ENCODE assay signal across 8 cellular contexts in the genomic region with DNA sequence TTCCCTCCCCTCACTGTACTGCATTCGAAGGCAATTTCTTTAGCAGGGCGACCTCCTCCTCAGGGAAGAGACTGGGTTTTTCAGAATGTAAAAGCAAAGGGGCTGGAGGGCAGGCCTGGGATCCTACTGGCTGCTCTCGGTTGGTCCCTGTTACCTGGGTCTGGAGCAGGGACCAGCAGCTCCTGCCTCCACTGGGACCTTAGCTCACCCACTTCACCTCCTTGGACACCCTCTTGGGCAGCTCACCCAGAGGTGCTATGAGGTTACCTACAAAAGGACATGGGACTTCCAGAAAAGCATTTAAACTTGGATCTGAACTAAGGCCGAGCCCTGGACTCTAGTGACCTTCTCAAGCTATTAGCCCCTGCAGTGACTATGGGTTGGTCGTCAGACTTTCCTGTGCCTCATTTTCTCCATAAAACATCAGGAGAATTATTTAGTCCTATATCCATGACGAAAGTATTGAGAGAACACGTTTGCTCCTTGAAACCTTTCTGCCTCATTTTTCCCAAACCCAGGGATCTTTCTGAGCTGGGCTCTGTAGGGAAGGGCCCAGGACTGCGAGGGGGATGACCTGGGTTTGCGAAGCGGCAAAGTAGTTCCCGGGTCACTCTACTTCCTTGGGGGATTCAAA.
DNase-seq lines count a peak whose midpoint lies in the region; ATAC-seq, FAIRE-seq and TF ChIP-seq lines count a peak whose summit lies in the region.

No MANE protein-coding gene starts in this region.

- peaks cover 70% of the 10 kb centered on the region for H3K27me3 Mint-ChIP-seq in activated CD4-positive, alpha-beta T cell treated with anti-CD3 and anti-CD28 coated beads, Interleukin-2, amount 10 ng/mL, durations not matched to agents 24 days and 14 days
- peaks cover 60% of the 10 kb centered on the region for H3K27me3 Mint-ChIP-seq in activated T-helper 17 cell treated with anti-CD3 and anti-CD28 coated beads, Interleukin-2, amount 50 U/mL, for 72 hours

- no peak for ATAC-seq in activated T-helper 17 cell treated with anti-CD3 and anti-CD28 coated beads, Interleukin-2, amount 50 U/mL, for 72 hours (replicated peaks)

- H3K4me1 Mint-ChIP-seq in activated CD4-positive, alpha-beta T cell treated with anti-CD3 and anti-CD28 coated beads, Interleukin-2, amount 10 ng/mL, durations not matched to agents 24 days and 14 days = peaks cover 22% of the 10 kb centered on the region
- peaks cover 22% of the 10 kb centered on the region for H3K4me1 Mint-ChIP-seq in activated T-helper 17 cell treated with anti-CD3 and anti-CD28 coated beads, Interleukin-2, amount 50 U/mL, for 72 hours

- H3K9me3 Mint-ChIP-seq in activated CD4-positive, alpha-beta T cell treated with anti-CD3 and anti-CD28 coated beads, Interleukin-2, amount 10 ng/mL, durations not matched to agents 24 days and 14 days = no peaks in the 10 kb centered on the region
- H3K9me3 Mint-ChIP-seq in activated T-helper 17 cell treated with anti-CD3 and anti-CD28 coated beads, Interleukin-2, amount 50 U/mL, for 72 hours = no peaks in the 10 kb centered on the region

- H3K36me3 ChIP-seq in iPS-20b (ENCODE audit: insufficient read depth, low read depth, low read length) (no peaks in the 10 kb centered on the region), stomach smooth muscle (ENCODE audit: control insufficient read depth in 2 of 2, insufficient read depth in 2 of 2, low read length in 2 of 2) (no peaks in the 10 kb centered on the region)

- no peak for TF ChIP-seq CTCF in D721Med (IDR thresholded peaks at IDR 0.05; ENCODE audit: insufficient read depth, missing control alignments)

- no peak for DNase-seq in activated CD4-positive, alpha-beta T cell treated with anti-CD3 and anti-CD28 coated beads, Interleukin-2, amount 10 ng/mL, durations not matched to agents 24 days and 14 days
- DNase-seq in activated CD4-positive, alpha-beta T cell treated with anti-CD3 and anti-CD28 coated beads, Interleukin-2, amount 50 U/mL, for 48 hours = no peak
- no peak for DNase-seq in HPDE6-E6E7 (ENCODE audit: extremely low spot score)
- DNase-seq in activated CD4-positive, CD25-positive, alpha-beta regulatory T cell (lab: John Stamatoyannopoulos, UW) = no peak
- no peak for DNase-seq in D721Med (ENCODE audit: insufficient read length, low spot score)

- no peaks in the 10 kb centered on the region for H3K9me3 ChIP-seq in iPS-20b (ENCODE audit: insufficient read depth, low read depth, low read length)
- H3K9me3 ChIP-seq in stomach smooth muscle (ENCODE audit: control insufficient read depth in 2 of 2, low read length in 2 of 2) = no peaks in the 10 kb centered on the region

- intact Hi-C loops in activated CD4-positive, alpha-beta T cell treated with anti-CD3 and anti-CD28 coated beads, Interleukin-2, amount 10 ng/mL, durations not matched to agents 24 days and 14 days (cut with micrococcal nuclease) = no loop called here

- peaks cover 3% of the 10 kb centered on the region for H3K36me3 Mint-ChIP-seq in activated CD4-positive, alpha-beta T cell treated with anti-CD3 and anti-CD28 coated beads, Interleukin-2, amount 10 ng/mL, durations not matched to agents 24 days and 14 days (ENCODE audit: low read depth)
- peaks cover 12% of the 10 kb centered on the region for H3K36me3 Mint-ChIP-seq in activated T-helper 17 cell treated with anti-CD3 and anti-CD28 coated beads, Interleukin-2, amount 50 U/mL, for 72 hours (ENCODE audit: low read depth)

- FAIRE-seq in D721Med (lab: Jason Lieb, UNC) = no peak

- H3K9ac ChIP-seq in iPS-20b (ENCODE audit: low read depth, low read length) (no peak overlapping the region), stomach smooth muscle (ENCODE audit: low read length in 2 of 2) (peak overlapping the region; percentile 45 to 51)

- H3K4me3 ChIP-seq in iPS-20b (ENCODE audit: low read length) (peak overlapping the region; percentile 61), stomach smooth muscle (ENCODE audit: low read length in 2 of 2) (peak overlapping the region; percentile 29 to 66)

- H3K27ac ChIP-seq in iPS-20b (ENCODE audit: low read length) = no peak overlapping the region
- no peak overlapping the region for H3K27ac ChIP-seq in stomach smooth muscle (ENCODE audit: low read length)

- H3K27ac Mint-ChIP-seq in activated CD4-positive, alpha-beta T cell treated with anti-CD3 and anti-CD28 coated beads, Interleukin-2, amount 10 ng/mL, durations not matched to agents 24 days and 14 days = peak overlapping the region; percentile 57
- H3K27ac Mint-ChIP-seq in activated T-helper 17 cell treated with anti-CD3 and anti-CD28 coated beads, Interleukin-2, amount 50 U/mL, for 72 hours = no peak overlapping the region

- H3K4me3 Mint-ChIP-seq in activated CD4-positive, alpha-beta T cell treated with anti-CD3 and anti-CD28 coated beads, Interleukin-2, amount 10 ng/mL, durations not matched to agents 24 days and 14 days = peak overlapping the region; percentile 82
- H3K4me3 Mint-ChIP-seq in activated T-helper 17 cell treated with anti-CD3 and anti-CD28 coated beads, Interleukin-2, amount 50 U/mL, for 72 hours = peak overlapping the region; percentile 68

- H3K4me1 ChIP-seq in iPS-20b (ENCODE audit: insufficient read depth, low read length) = no peaks in the 10 kb centered on the region; the same call in 1 of the 2 replicates
- H3K4me1 ChIP-seq in stomach smooth muscle (ENCODE audit: control insufficient read depth, insufficient read depth, low read length) = peaks cover 19% of the 10 kb centered on the region

- H3K27me3 ChIP-seq in iPS-20b (ENCODE audit: insufficient read depth, low read length) (peaks cover 90% of the 10 kb centered on the region), stomach smooth muscle (ENCODE audit: control insufficient read depth in 1 of 2, insufficient read depth in 2 of 2, low read length in 2 of 2) (peaks cover 14 to 26% of the 10 kb centered on the region in 2 donors)
